ENCODE assay signal across 26 cellular contexts in genomic region chr12:123078531-123079123, GRCh38.
DNase-seq lines count a peak whose midpoint lies in the region; ATAC-seq and TF ChIP-seq lines count a peak whose summit lies in the region.
"Had no signal": no experiment of that assay in that cellular context is flagged by ENCODE, and none has a peak within 500 bp of the region (broad histone marks: within the 10 kb centered on the region; RNA-seq: fewer than 3 reads in every experiment).

No MANE protein-coding gene starts in this region.

- H3K4me1 ChIP-seq in right cardiac atrium (ENCODE audit: control insufficient read depth, insufficient read depth, low read length) (peaks cover 24% of the 10 kb centered on the region), left ventricle myocardium inferior (peaks cover 90% of the 10 kb centered on the region)

- H3K27me3 Mint-ChIP-seq in activated CD8-positive, alpha-beta T cell treated with anti-CD3 and anti-CD28 coated beads, Interleukin-2, amount 10 ng/mL, durations not matched to agents 7 days and 5 days (ENCODE audit: low read depth) = no peaks in the 10 kb centered on the region
- H3K27me3 Mint-ChIP-seq in type B pancreatic cell = no peaks in the 10 kb centered on the region
- H3K27me3 Mint-ChIP-seq in WTC11 (ENCODE audit: low read depth) = no peaks in the 10 kb centered on the region
- H3K27me3 Mint-ChIP-seq: activated CD4-positive, alpha-beta T cell treated with anti-CD3 and anti-CD28 coated beads, Interleukin-2, amount 10 ng/mL, durations not matched to agents 7 days and 5 days; naive B cell had no signal

- H3K4me3 Mint-ChIP-seq in activated CD8-positive, alpha-beta T cell treated with anti-CD3 and anti-CD28 coated beads, Interleukin-2, amount 10 ng/mL, durations not matched to agents 7 days and 5 days = no peak overlapping the region
- H3K4me3 Mint-ChIP-seq in type B pancreatic cell = no peak overlapping the region
- H3K4me3 Mint-ChIP-seq in WTC11 = no peak overlapping the region
- H3K4me3 Mint-ChIP-seq: activated CD4-positive, alpha-beta T cell treated with anti-CD3 and anti-CD28 coated beads, Interleukin-2, amount 10 ng/mL, durations not matched to agents 7 days and 5 days; naive B cell had no signal

- no peak overlapping the region for H3K27ac ChIP-seq in right cardiac atrium (ENCODE audit: low read length)
- H3K27ac ChIP-seq in left ventricle myocardium inferior (replicated peaks) = no peak overlapping the region
- H3K27ac ChIP-seq: BLaER1 treated with 17β-estradiol and CSF1 and Interleukin-3, amounts not matched to agents 10 nM and 100 nM; brain microvascular endothelial cell; esophagus squamous epithelium; foreskin keratinocyte; upper lobe of right lung; WERI-Rb-1 had no signal

- POLR2A ChIA-PET in activated CD8-positive, alpha-beta T cell treated with anti-CD3 and anti-CD28 coated beads, Interleukin-2, amount 10 ng/mL, durations not matched to agents 7 days and 5 days (lab: Charles Lee) = interaction anchor here (0.7 to 0.9 kb wide), 2 partner anchors 10 to 72 kb away, joined by 3 read pairs; partner anchors contain the start of gene PITPNM2
- POLR2A ChIA-PET in WTC11 (lab: Charles Lee) = no interaction called here

- H3K9me3 Mint-ChIP-seq in activated CD8-positive, alpha-beta T cell treated with anti-CD3 and anti-CD28 coated beads, Interleukin-2, amount 10 ng/mL, durations not matched to agents 7 days and 5 days (ENCODE audit: insufficient read depth) = no peaks in the 10 kb centered on the region
- H3K9me3 Mint-ChIP-seq in type B pancreatic cell (no peaks in the 10 kb centered on the region), WTC11 (no peaks in the 10 kb centered on the region)
- H3K9me3 Mint-ChIP-seq: activated CD4-positive, alpha-beta T cell treated with anti-CD3 and anti-CD28 coated beads, Interleukin-2, amount 10 ng/mL, durations not matched to agents 7 days and 5 days; naive B cell had no signal

- 85% methylated on average over 12 of the region's 12 CpGs for WGBS in right cardiac atrium

- H3K4me3 ChIP-seq in right cardiac atrium (ENCODE audit: low read length) (no peak overlapping the region), left ventricle myocardium inferior (no peak overlapping the region)
- H3K4me3 ChIP-seq: BLaER1 treated with 17β-estradiol and CSF1 and Interleukin-3, amounts not matched to agents 10 nM and 100 nM; esophagus squamous epithelium; heart right ventricle; upper lobe of right lung had no signal

- DNase-seq in right cardiac atrium = peak in 2 of 3 donors; percentile 32 to 67
- DNase-seq in left ventricle myocardium inferior = no peak
- DNase-seq in activated CD8-positive, alpha-beta T cell treated with anti-CD3 and anti-CD28 coated beads, Interleukin-2, amount 10 ng/mL, durations not matched to agents 7 days and 5 days = no peak
- DNase-seq in myocyte (ENCODE audit: low read depth) = peak; percentile 75
- DNase-seq in type B pancreatic cell (ENCODE audit: extremely low spot score, unreplicated experiment) = no peak
- DNase-seq in amniotic stem cell (lab: John Stamatoyannopoulos, UW) = no peak
- DNase-seq in WTC11 (ENCODE audit: low spot score) = no peak
- DNase-seq in NK-92 (lab: John Stamatoyannopoulos, UW; ENCODE audit: unreplicated experiment) = no peak
- DNase-seq: activated CD4-positive, alpha-beta T cell treated with anti-CD3 and anti-CD28 coated beads, Interleukin-2, amount 10 ng/mL, durations not matched to agents 7 days and 5 days; activated CD8-positive, alpha-beta memory T cell treated with anti-CD3 and anti-CD28 coated beads, Interleukin-2, amount 50 U/mL, for 4 hours; brain microvascular endothelial cell; cerebellar nuclear complex; DND-41; esophagus squamous epithelium; foreskin keratinocyte; GF-D8; heart right ventricle; naive B cell; NCI-H1048; NCI-H774; stimulated activated CD4-positive, alpha-beta T cell treated with anti-CD3 and anti-CD28 coated beads, Interleukin-15, amount 100 ng/mL, for 24 hours; stimulated activated CD4-positive, alpha-beta T cell treated with anti-CD3 and anti-CD28 coated beads, Interleukin-4, amount 100 ng/mL, for 4 hours; T-helper 9 cell; upper lobe of right lung; WERI-Rb-1 had no signal

- intact Hi-C loops in right cardiac atrium (cut with DNase I) (no loop called here), left ventricle myocardium inferior (cut with micrococcal nuclease) (no loop called here)

- H3K27ac Mint-ChIP-seq in activated CD8-positive, alpha-beta T cell treated with anti-CD3 and anti-CD28 coated beads, Interleukin-2, amount 10 ng/mL, durations not matched to agents 7 days and 5 days = peak overlapping the region; percentile 40
- peak overlapping the region; percentile 39 for H3K27ac Mint-ChIP-seq in type B pancreatic cell
- no peak overlapping the region for H3K27ac Mint-ChIP-seq in WTC11
- H3K27ac Mint-ChIP-seq: activated CD4-positive, alpha-beta T cell treated with anti-CD3 and anti-CD28 coated beads, Interleukin-2, amount 10 ng/mL, durations not matched to agents 7 days and 5 days had no signal

- no peaks in the 10 kb centered on the region for H3K27me3 ChIP-seq in right cardiac atrium (ENCODE audit: control insufficient read depth, insufficient read depth)
- no peaks in the 10 kb centered on the region for H3K27me3 ChIP-seq in left ventricle myocardium inferior (ENCODE audit: low read depth)
- H3K27me3 ChIP-seq: brain microvascular endothelial cell, esophagus squamous epithelium, foreskin keratinocyte, heart right ventricle, upper lobe of right lung had no signal

- H3K4me1 Mint-ChIP-seq in activated CD8-positive, alpha-beta T cell treated with anti-CD3 and anti-CD28 coated beads, Interleukin-2, amount 10 ng/mL, durations not matched to agents 7 days and 5 days (ENCODE audit: low read depth) = peaks cover 50% of the 10 kb centered on the region
- H3K4me1 Mint-ChIP-seq in type B pancreatic cell (ENCODE audit: unreplicated experiment) = peaks cover 31% of the 10 kb centered on the region
- H3K4me1 Mint-ChIP-seq in WTC11 = peaks cover 13% of the 10 kb centered on the region

- CTCF ChIA-PET in activated CD8-positive, alpha-beta T cell treated with anti-CD3 and anti-CD28 coated beads, Interleukin-2, amount 10 ng/mL, durations not matched to agents 7 days and 5 days (lab: Charles Lee) = no interaction called here
- CTCF ChIA-PET in WTC11 (lab: Charles Lee) = interaction anchor here (0.5 to 0.8 kb wide), 4 partner anchors 15 to 886 kb away, joined by 3 read pairs; no protein-coding TSS in a partner anchor

- H3K9me3 ChIP-seq in right cardiac atrium (ENCODE audit: control insufficient read depth, low read length) (no peaks in the 10 kb centered on the region), left ventricle myocardium inferior (replicated peaks) (no peaks in the 10 kb centered on the region)
- H3K9me3 ChIP-seq: BLaER1 treated with 17β-estradiol and CSF1 and Interleukin-3, amounts not matched to agents 10 nM and 100 nM; esophagus squamous epithelium; heart right ventricle; upper lobe of right lung had no signal

- H3K36me3 ChIP-seq in left ventricle myocardium inferior = no peaks in the 10 kb centered on the region
- H3K36me3 ChIP-seq: BLaER1 treated with 17β-estradiol and CSF1 and Interleukin-3, amounts not matched to agents 10 nM and 100 nM; brain microvascular endothelial cell; esophagus squamous epithelium; heart right ventricle; upper lobe of right lung; WERI-Rb-1 had no signal

- ATAC-seq in right cardiac atrium (no peak), WTC11 (no peak)
- no peak for ATAC-seq in activated CD8-positive, alpha-beta T cell treated with anti-CD3 and anti-CD28 coated beads, Interleukin-2, amount 10 ng/mL, durations not matched to agents 7 days and 5 days
- ATAC-seq: foreskin keratinocyte, heart right ventricle, upper lobe of right lung had no signal

- TF ChIP-seq CTCF in left ventricle myocardium inferior (IDR thresholded peaks at IDR 0.05; ENCODE audit: borderline replicate concordance) = no peak
- no peak for TF ChIP-seq CTCF in type B pancreatic cell (conservative IDR thresholded peaks at IDR 0.05)
- no peak for TF ChIP-seq CTCF in WTC11 (IDR thresholded peaks at IDR 0.05)

- H3K36me3 Mint-ChIP-seq in activated CD8-positive, alpha-beta T cell treated with anti-CD3 and anti-CD28 coated beads, Interleukin-2, amount 10 ng/mL, durations not matched to agents 7 days and 5 days (ENCODE audit: low read depth) = no peaks in the 10 kb centered on the region
- H3K36me3 Mint-ChIP-seq in type B pancreatic cell (no peaks in the 10 kb centered on the region), WTC11 (no peaks in the 10 kb centered on the region)
- H3K36me3 Mint-ChIP-seq: naive B cell had no signal

TF ChIP-seq in WTC11, 78 proteins besides CTCF, POLR2A, EP300 and RAD21 (continues in another document):
- TF ChIP-seq TEAD4 (CRISPR knock-in tag; IDR thresholded peaks at IDR 0.05) = no peak
- TF ChIP-seq FOXP4 (CRISPR knock-in tag; IDR thresholded peaks at IDR 0.05) = no peak
- no peak for TF ChIP-seq ZNF219 (CRISPR knock-in tag; IDR thresholded peaks at IDR 0.05; ENCODE audit: borderline replicate concordance)
- TF ChIP-seq ZNF416 (CRISPR knock-in tag; IDR thresholded peaks at IDR 0.05) = no peak
- no peak for TF ChIP-seq IRF2 (CRISPR knock-in tag; IDR thresholded peaks at IDR 0.05; ENCODE audit: borderline replicate concordance, low read depth)
- no peak for TF ChIP-seq ZNF671 (CRISPR knock-in tag; IDR thresholded peaks at IDR 0.05)

Comparison
In these comparisons a context has a peak if more than half of its experiments do, and no peak if none do; other contexts are left out.
1. DNase-seq: peak in right cardiac atrium (2 of 3) and myocyte (single experiment); none in left ventricle myocardium inferior (single experiment), activated CD8-positive, alpha-beta T cell treated with anti-CD3 and anti-CD28 coated beads, Interleukin-2, amount 10 ng/mL, durations not matched to agents 7 days and 5 days (single experiment), type B pancreatic cell (single experiment), amniotic stem cell (single experiment), WTC11 (single experiment) and NK-92 (single experiment).